ENCODE assay signal across 11 cellular contexts in genomic region chr5:171390883-171391677, GRCh38. TPM values are rescaled to one million over a fixed set of nuclear protein-coding genes. Genes with fewer than 3 reads are reported as not detected.
A peak's percentile ranks its signal among the peaks of the same experiment; 100 is the strongest.
DNase-seq lines count a peak whose midpoint lies in the region; ATAC-seq, FAIRE-seq and TF ChIP-seq lines count a peak whose summit lies in the region.
"Had no signal": no experiment of that assay in that cellular context is flagged by ENCODE, and none has a peak within 500 bp of the region (broad histone marks: within the 10 kb centered on the region; RNA-seq: fewer than 3 reads in every experiment).

No MANE protein-coding gene starts in this region.

- H2BK12ac ChIP-seq in neuronal stem cell (ENCODE audit: low read length) = no peak overlapping the region

- peak overlapping the region; percentile 94 for H3K4me3 Mint-ChIP-seq in activated T-helper 2 cell treated with anti-CD3 and anti-CD28 coated beads, Interferon-gamma antibody, Interleukin-2, Interleukin-4, amounts not matched to agents 10 μg/mL and 5 μg/mL and 100 μg/mL, durations not matched to agents 14 hours and 24 hours and 36 hours (ENCODE audit: low read depth)

- TF ChIP-seq CTCF in lower lobe of right lung (IDR thresholded peaks at IDR 0.05) (no peak), ovary (IDR thresholded peaks at IDR 0.05) (no peak), pancreas (IDR thresholded peaks at IDR 0.05) (no peak)

- peaks cover 27 to 40% (median 35%) of the 10 kb centered on the region in 10 experiments for H3K4me1 ChIP-seq in BLaER1 treated with 17β-estradiol and CSF1 and Interleukin-3, amounts not matched to agents 10 nM and 100 nM
- H3K4me1 ChIP-seq in HAP-1 (peaks cover 17% of the 10 kb centered on the region), lower lobe of right lung (peaks cover 38% of the 10 kb centered on the region), ovary (ENCODE audit: insufficient read depth) (peaks cover 10% of the 10 kb centered on the region), pancreas (peaks cover 0 to 17% (median 3%) of the 10 kb centered on the region in 3 donors), neuronal stem cell (ENCODE audit: control insufficient read depth in 2 of 2, insufficient read depth in 1 of 2, low read depth in 1 of 2, low read length in 2 of 2) (peaks cover 1 to 12% of the 10 kb centered on the region in 2 donors)

- no peaks in the 10 kb centered on the region for H3K27me3 Mint-ChIP-seq in activated T-helper 2 cell treated with anti-CD3 and anti-CD28 coated beads, Interferon-gamma antibody, Interleukin-2, Interleukin-4, amounts not matched to agents 10 μg/mL and 5 μg/mL and 100 μg/mL, durations not matched to agents 14 hours and 24 hours and 36 hours (ENCODE audit: low read depth)

- H2BK120ac ChIP-seq in neuronal stem cell (ENCODE audit: low read depth, low read length) = no peak overlapping the region

- ATAC-seq in lower lobe of right lung (no peak), pancreas (no peak)

- H4K91ac ChIP-seq in neuronal stem cell (ENCODE audit: low read depth, low read length, poor library complexity) = no peak overlapping the region

- intact Hi-C loops in activated T-helper 2 cell treated with anti-CD3 and anti-CD28 coated beads, Interferon-gamma antibody, Interleukin-2, Interleukin-4, amounts not matched to agents 10 μg/mL and 5 μg/mL and 100 μg/mL, durations not matched to agents 14 hours and 24 hours and 36 hours (cut with micrococcal nuclease) = loop anchor here (2.0 kb wide), 1 partner anchor 16 kb away; no protein-coding TSS in a partner anchor
- intact Hi-C loops in lower lobe of right lung (cut with DNase I) (no loop called here), ovary (cut with DNase I) (no loop called here), pancreas (cut with DNase I) (no loop called here)

- TF ChIP-seq EP300 in ovary (IDR thresholded peaks at IDR 0.05) = no peak

- in situ Hi-C loops in HAP-1 (cut with MboI; ENCODE audit: low sequenced_read_pairs) = no loop called here

- H2BK5ac ChIP-seq in neuronal stem cell (ENCODE audit: low read length) = no peak overlapping the region

- no peak overlapping the region for H3K18ac ChIP-seq in neuronal stem cell (ENCODE audit: low read length)

- FAIRE-seq in pancreas (lab: Jason Lieb, UNC) (no peak), HTR-8/SVneo (lab: Jason Lieb, UNC) (no peak)

- peaks cover 1% of the 10 kb centered on the region for H3K79me1 ChIP-seq in neuronal stem cell (ENCODE audit: low read depth, low read length)

- no peak overlapping the region for H2AFZ ChIP-seq in neuronal stem cell (ENCODE audit: low read length)

- 57 to 67% (median 61%) methylated on average over 8 of the region's 8 CpGs for WGBS in ovary, 3 donors
- whole genome bisulfite sequencing in pancreas, 2 donors = 59 to 68% methylated on average over 8 of the region's 8 CpGs
- WGBS in neuronal stem cell (ENCODE audit: extremely low coverage in 2 of 2, insufficient read length in 2 of 2, insufficient replicate concordance in 1 of 2), 2 donors = no CpG with 5 or more reads among the region's 8 CpGs

- H2AK5ac ChIP-seq in neuronal stem cell (ENCODE audit: low read depth, low read length) = no peak overlapping the region

- DNase-seq in HAP-1 (ENCODE audit: low spot score in 2 of 2) (no peak), lower lobe of right lung (no peak), ovary (no peak), pancreas (no peak), neuronal stem cell (ENCODE audit: low spot score) (no peak), HTR-8/SVneo (ENCODE audit: insufficient read length, low spot score) (no peak)
- no peak for DNase-seq in activated T-helper 2 cell treated with anti-CD3 and anti-CD28 coated beads, Interferon-gamma antibody, Interleukin-2, Interleukin-4, amounts not matched to agents 10 μg/mL and 5 μg/mL and 100 μg/mL, durations not matched to agents 14 hours and 24 hours and 36 hours (ENCODE audit: low spot score)
- DNase-seq: effector CD4-positive, alpha-beta T cell; GF-D8; NCI-H82 had no signal

- H4K20me1 ChIP-seq in BLaER1 treated with 17β-estradiol and CSF1 and Interleukin-3, amounts not matched to agents 10 nM and 100 nM = peaks cover 81 to 84% (median 83%) of the 10 kb centered on the region in 11 experiments

- peak overlapping the region in 9 of 10 experiments; percentile 86 to 99 (median 94); a peak in 17 of 20 replicates for H3K4me3 ChIP-seq in BLaER1 treated with 17β-estradiol and CSF1 and Interleukin-3, amounts not matched to agents 10 nM and 100 nM
- H3K4me3 ChIP-seq in HAP-1 = peak overlapping the region; percentile 97
- H3K4me3 ChIP-seq in lower lobe of right lung = peak overlapping the region; percentile 95
- no peak overlapping the region for H3K4me3 ChIP-seq in ovary
- H3K4me3 ChIP-seq in pancreas = no peak overlapping the region
- peak overlapping the region in 1 of 2 donors; percentile 3 for H3K4me3 ChIP-seq in neuronal stem cell (ENCODE audit: low read length in 2 of 2)

- H3K4ac ChIP-seq in neuronal stem cell (ENCODE audit: low read length) = no peak overlapping the region

- H3K23ac ChIP-seq in neuronal stem cell (ENCODE audit: low read depth, low read length, poor library complexity) = no peak overlapping the region

- H3K27ac Mint-ChIP-seq in activated T-helper 2 cell treated with anti-CD3 and anti-CD28 coated beads, Interferon-gamma antibody, Interleukin-2, Interleukin-4, amounts not matched to agents 10 μg/mL and 5 μg/mL and 100 μg/mL, durations not matched to agents 14 hours and 24 hours and 36 hours = peak overlapping the region; percentile 47

- no peak overlapping the region for H3K14ac ChIP-seq in neuronal stem cell (ENCODE audit: low read length)

- no peak overlapping the region for H2BK15ac ChIP-seq in neuronal stem cell (ENCODE audit: low read length)

- no peaks in the 10 kb centered on the region for H3K9me3 Mint-ChIP-seq in activated T-helper 2 cell treated with anti-CD3 and anti-CD28 coated beads, Interferon-gamma antibody, Interleukin-2, Interleukin-4, amounts not matched to agents 10 μg/mL and 5 μg/mL and 100 μg/mL, durations not matched to agents 14 hours and 24 hours and 36 hours

- peaks cover 60 to 77% (median 76%) of the 10 kb centered on the region in 11 experiments for H3K36me3 ChIP-seq in BLaER1 treated with 17β-estradiol and CSF1 and Interleukin-3, amounts not matched to agents 10 nM and 100 nM
- peaks cover 82% of the 10 kb centered on the region for H3K36me3 ChIP-seq in HAP-1 (replicated peaks)
- peaks cover 60% of the 10 kb centered on the region for H3K36me3 ChIP-seq in lower lobe of right lung
- no peaks in the 10 kb centered on the region for H3K36me3 ChIP-seq in ovary
- peaks cover 0 to 39% (median 8%) of the 10 kb centered on the region in 3 donors for H3K36me3 ChIP-seq in pancreas
- H3K36me3 ChIP-seq in neuronal stem cell (replicated peaks in 1 of 2; ENCODE audit: control insufficient read depth in 2 of 2, insufficient read depth in 2 of 2, low read length in 2 of 2) = peaks cover 28 to 76% of the 10 kb centered on the region in 2 donors

- H3K27ac ChIP-seq in BLaER1 treated with 17β-estradiol and CSF1 and Interleukin-3, amounts not matched to agents 10 nM and 100 nM = 0 out of 22 replicates have a peak overlapping the region, but pooled peaks of 1 of the 11 experiments have one; percentile 4
- H3K27ac ChIP-seq in lower lobe of right lung (no peak overlapping the region), ovary (no peak overlapping the region), pancreas (no peak overlapping the region), neuronal stem cell (replicated peaks; ENCODE audit: low read length) (no peak overlapping the region)

- no peak for TF ChIP-seq POLR2A in ovary (IDR thresholded peaks at IDR 0.05)

- H3K9ac ChIP-seq in BLaER1 treated with 17β-estradiol and CSF1 and Interleukin-3, amounts not matched to agents 10 nM and 100 nM = peak overlapping the region; percentile 91 to 99 (median 96); a peak in 21 of 22 replicates
- H3K9ac ChIP-seq in neuronal stem cell (ENCODE audit: low read depth, low read length, poor library complexity) = no peak overlapping the region

- H3K9me3 ChIP-seq in BLaER1 treated with 17β-estradiol and CSF1 and Interleukin-3, amounts not matched to agents 10 nM and 100 nM (replicated peaks in 1 of 11) = peaks cover 0 to 9% (median 0%) of the 10 kb centered on the region in 11 experiments; a peak in 3 of 22 replicates
- no peaks in the 10 kb centered on the region for H3K9me3 ChIP-seq in HAP-1
- no peaks in the 10 kb centered on the region for H3K9me3 ChIP-seq in lower lobe of right lung
- H3K9me3 ChIP-seq in ovary = no peaks in the 10 kb centered on the region
- H3K9me3 ChIP-seq in pancreas = no peaks in the 10 kb centered on the region
- H3K9me3 ChIP-seq in neuronal stem cell (replicated peaks in 1 of 2; ENCODE audit: control insufficient read depth in 2 of 2, insufficient read depth in 1 of 2, low read depth in 1 of 2, low read length in 2 of 2) = no peaks in the 10 kb centered on the region

- peak overlapping the region; percentile 68 to 98 (median 87) for H3K4me2 ChIP-seq in BLaER1 treated with 17β-estradiol and CSF1 and Interleukin-3, amounts not matched to agents 10 nM and 100 nM
- no peak overlapping the region for H3K4me2 ChIP-seq in neuronal stem cell (ENCODE audit: insufficient read depth, low read length, poor library complexity, severe bottlenecking)

- peaks cover 82% of the 10 kb centered on the region for H3K36me3 Mint-ChIP-seq in activated T-helper 2 cell treated with anti-CD3 and anti-CD28 coated beads, Interferon-gamma antibody, Interleukin-2, Interleukin-4, amounts not matched to agents 10 μg/mL and 5 μg/mL and 100 μg/mL, durations not matched to agents 14 hours and 24 hours and 36 hours (ENCODE audit: low read depth)

- H3K27me3 ChIP-seq in BLaER1 treated with 17β-estradiol and CSF1 and Interleukin-3, amounts not matched to agents 10 nM and 100 nM = no peaks in the 10 kb centered on the region
- H3K27me3 ChIP-seq in HAP-1 (ENCODE audit: low read depth) = no peaks in the 10 kb centered on the region
- no peaks in the 10 kb centered on the region for H3K27me3 ChIP-seq in lower lobe of right lung (ENCODE audit: low read depth)
- no peaks in the 10 kb centered on the region for H3K27me3 ChIP-seq in ovary
- H3K27me3 ChIP-seq in pancreas = no peaks in the 10 kb centered on the region
- no peaks in the 10 kb centered on the region for H3K27me3 ChIP-seq in neuronal stem cell (ENCODE audit: control insufficient read depth in 3 of 3, insufficient read depth in 3 of 3, low read depth in 1 of 3, low read length in 3 of 3)

- peaks cover 46% of the 10 kb centered on the region for H3K4me1 Mint-ChIP-seq in activated T-helper 2 cell treated with anti-CD3 and anti-CD28 coated beads, Interferon-gamma antibody, Interleukin-2, Interleukin-4, amounts not matched to agents 10 μg/mL and 5 μg/mL and 100 μg/mL, durations not matched to agents 14 hours and 24 hours and 36 hours (ENCODE audit: low read depth)

- H4K8ac ChIP-seq in neuronal stem cell (ENCODE audit: low read depth, low read length) = no peak overlapping the region

RNA-seq across cellular contexts. Expression of gene NPM1, which starts 3.4 kb away (rescaled TPM):
- 2,774 and 3,051 TPM in 2 replicates for total RNA-seq in activated T-helper 2 cell treated with anti-CD3 and anti-CD28 coated beads, Interferon-gamma antibody, Interleukin-2, Interleukin-4, amounts not matched to agents 10 μg/mL and 5 μg/mL and 100 μg/mL, durations not matched to agents 14 hours and 24 hours and 36 hours
- total RNA-seq in lower lobe of right lung = 684 TPM
- 1,000 to 10,000 TPM; 1,123 to 2,623 (median 1,600) TPM for total RNA-seq in ovary
- 1,000 to 10,000 TPM; 2,200 to 3,932 TPM for polyA plus RNA-seq in ovary
- 100 to 1,000 TPM; 412 to 942 (median 582) TPM for total RNA-seq in pancreas
- polyA plus RNA-seq in pancreas = 100 to 1,000 TPM; 671 to 793 TPM
- 2,664 TPM for polyA plus RNA-seq in neuronal stem cell (2013, experiment 1 of 2)
- 2,628 TPM for polyA plus RNA-seq in neuronal stem cell (2013, experiment 2 of 2)

RNA-seq across cellular contexts. Expression of gene FGF18, which starts 28.4 kb away (rescaled TPM):
- total RNA-seq in activated T-helper 2 cell treated with anti-CD3 and anti-CD28 coated beads, Interferon-gamma antibody, Interleukin-2, Interleukin-4, amounts not matched to agents 10 μg/mL and 5 μg/mL and 100 μg/mL, durations not matched to agents 14 hours and 24 hours and 36 hours = 0.16 TPM in 1 of 2 replicates, not detected in the other
- total RNA-seq in lower lobe of right lung (2.0 TPM), ovary (1 to 10 TPM in 2 of 7 donors, under 1 TPM in 4, not detected in 1; 0.32 to 7.9 (median 0.74) TPM), pancreas (under 1 TPM; 0.13 to 0.97 (median 0.31) TPM)
- polyA plus RNA-seq in ovary (under 1 TPM; 0.27 to 0.33 TPM), pancreas (under 1 TPM; 0.38 to 0.52 TPM)
- 0.22 TPM for polyA plus RNA-seq in neuronal stem cell (2013, experiment 1 of 2)
- 0.19 TPM for polyA plus RNA-seq in neuronal stem cell (2013, experiment 2 of 2)

Comparison
In these comparisons a context has a peak if more than half of its experiments do, and no peak if none do; other contexts are left out.
1. H3K4me3 ChIP-seq: peak in BLaER1 treated with 17β-estradiol and CSF1 and Interleukin-3, amounts not matched to agents 10 nM and 100 nM (9 of 10), HAP-1 (single experiment) and lower lobe of right lung (single experiment); none in ovary (single experiment) and pancreas (0 of 4).